Comparison of ENCODE assay signal across 8 cellular contexts in genomic region chr12:102740157-102741032, GRCh38.
A peak's percentile ranks its signal among the peaks of the same experiment; 100 is the strongest.
DNase-seq lines count a peak whose midpoint lies in the region; ATAC-seq lines count a peak whose summit lies in the region.

No MANE protein-coding gene starts in this region.

- DNase-seq in EL (peak; percentile 53), LoVo (ENCODE audit: low spot score) (peak; percentile 18), amniotic epithelial cell (ENCODE audit: low read depth) (peak; percentile 29), myocyte (ENCODE audit: low read depth) (peak; percentile 30), KG1 (lab: John Stamatoyannopoulos, UW) (no peak)

- ATAC-seq in GM18873 (IDR thresholded peaks at IDR 0.05; ENCODE audit: low FRiP score, unreplicated experiment) (no peak), HG02852 (IDR thresholded peaks at IDR 0.05; ENCODE audit: unreplicated experiment) (no peak), HG03039 (IDR thresholded peaks at IDR 0.05; ENCODE audit: unreplicated experiment) (no peak)
